In the genomic region with DNA sequence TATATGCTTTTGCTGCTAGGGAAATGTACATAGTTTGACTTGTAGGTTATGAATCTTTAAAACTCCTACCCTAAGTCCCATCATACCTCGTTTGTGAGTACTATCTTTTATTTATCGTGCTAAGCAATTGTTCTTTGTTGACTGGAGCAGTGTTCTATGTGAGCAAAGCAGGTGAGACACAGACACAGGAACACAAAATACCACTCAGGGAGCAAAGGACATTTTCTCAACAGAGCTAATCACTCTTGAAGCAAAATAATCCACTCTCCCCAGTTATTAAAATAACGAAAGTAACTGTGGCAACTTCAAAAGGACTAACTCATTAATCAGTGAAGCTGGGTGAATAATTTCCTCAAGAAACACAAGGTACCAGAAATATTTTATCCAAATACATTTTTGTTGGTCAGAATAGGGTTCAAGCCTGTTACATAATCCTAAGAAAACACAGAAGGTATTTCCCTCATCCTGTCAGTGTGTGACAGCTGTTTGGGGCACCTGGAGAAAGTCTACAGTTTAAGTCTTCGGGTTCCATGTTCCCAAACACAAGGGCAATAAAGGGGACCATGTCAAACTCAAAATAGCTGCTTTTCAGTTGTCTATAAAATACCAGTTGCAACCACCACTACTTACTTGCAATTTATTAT, we compare ENCODE assay signal across 14 cellular contexts.
DNase-seq lines count a peak whose midpoint lies in the region; ATAC-seq and TF ChIP-seq lines count a peak whose summit lies in the region.
"Had no signal": no experiment of that assay in that cellular context is flagged by ENCODE, and none has a peak within 500 bp of the region (broad histone marks: within the 10 kb centered on the region; RNA-seq: fewer than 3 reads in every experiment).

No MANE protein-coding gene starts in this region.

- no peak overlapping the region for H4K91ac ChIP-seq in IMR-90 (ENCODE audit: insufficient read depth, low read depth, low read length)

- no peak overlapping the region for H4K8ac ChIP-seq in IMR-90 (ENCODE audit: low read depth in 2 of 2, low read length in 2 of 2)

- no peak overlapping the region for H2BK20ac ChIP-seq in IMR-90 (ENCODE audit: low read depth, low read length)

- H3K36me3 Mint-ChIP-seq in activated B cell treated with CpG ODN at 0.5 μM for 24 hours (ENCODE audit: low read depth) (peaks cover 62% of the 10 kb centered on the region), memory B cell (peaks cover 3% of the 10 kb centered on the region)
- H3K36me3 Mint-ChIP-seq in stimulated activated memory B cell treated with anti-CD40 and anti-IgM and Interleukin-4, amounts not matched to agents 10 μg/mL and 1 μg/mL and 100 μg/mL, for 72 hours: peaks cover 5% of the 10 kb centered on the region
- peaks cover 5 to 53% (median 25%) of the 10 kb centered on the region in 3 donors for H3K36me3 Mint-ChIP-seq in CD8-positive, alpha-beta memory T cell
- peaks cover 37 to 45% of the 10 kb centered on the region in 2 donors for H3K36me3 Mint-ChIP-seq in CD4-positive, alpha-beta memory T cell

- H3K4me1 ChIP-seq in IMR-90 (ENCODE audit: control insufficient read depth, insufficient read depth, low read length) (peaks cover 17% of the 10 kb centered on the region), suprapubic skin (no peaks in the 10 kb centered on the region)
- H3K4me1 ChIP-seq in CD8-positive, alpha-beta memory T cell (ENCODE audit: insufficient read depth, low read length): no peaks in the 10 kb centered on the region
- no peaks in the 10 kb centered on the region for H3K4me1 ChIP-seq in CD4-positive, alpha-beta memory T cell (ENCODE audit: insufficient read depth, low read length)

- H3K56ac ChIP-seq in IMR-90 (ENCODE audit: extremely low read depth, insufficient read depth, low read length): no peak overlapping the region

- H3K9me3 Mint-ChIP-seq in activated B cell treated with CpG ODN at 0.5 μM for 24 hours (no peaks in the 10 kb centered on the region), memory B cell (no peaks in the 10 kb centered on the region)
- no peaks in the 10 kb centered on the region for H3K9me3 Mint-ChIP-seq in stimulated activated memory B cell treated with anti-CD40 and anti-IgM and Interleukin-4, amounts not matched to agents 10 μg/mL and 1 μg/mL and 100 μg/mL, for 72 hours
- H3K9me3 Mint-ChIP-seq in CD8-positive, alpha-beta memory T cell: no peaks in the 10 kb centered on the region
- H3K9me3 Mint-ChIP-seq in CD4-positive, alpha-beta memory T cell: peaks cover 0 to 2% (median 0%) of the 10 kb centered on the region in 8 donors

- dilution Hi-C loops in IMR-90 (cut with HindIII; ENCODE audit: low sequenced_read_pairs, unreplicated experiment): no loop called here

- TF ChIP-seq RAD21 in IMR-90 (IDR thresholded peaks at IDR 0.05; ENCODE audit: low read length): no peak

- no peak for TF ChIP-seq CTCF in IMR-90 (conservative IDR thresholded peaks at IDR 0.05; ENCODE audit: low read depth, low read length)
- TF ChIP-seq CTCF in activated B cell treated with CpG ODN at 0.5 μM for 24 hours (IDR thresholded peaks at IDR 0.05): no peak
- no peak for TF ChIP-seq CTCF in suprapubic skin (IDR thresholded peaks at IDR 0.05)

- POLR2A ChIA-PET in IMR-90 (lab: Charles Lee; ENCODE audit: unreplicated experiment) (no interaction called here), activated B cell treated with CpG ODN at 0.5 μM for 24 hours (lab: Charles Lee) (interaction anchor here (0.7 kb wide), 1 partner anchor 31 kb away, joined by 3 read pairs; no protein-coding TSS in a partner anchor)
- POLR2A ChIA-PET in CD8-positive, alpha-beta memory T cell (lab: Charles Lee): no interaction called here
- POLR2A ChIA-PET in CD4-positive, alpha-beta memory T cell (lab: Charles Lee; ENCODE audit: partially characterized antibody): no interaction called here

- H2BK5ac ChIP-seq in IMR-90 (ENCODE audit: low read depth, low read length, poor library complexity, severe bottlenecking): no peak overlapping the region

- no peaks in the 10 kb centered on the region for H3K9me3 ChIP-seq in IMR-90 (ENCODE audit: control insufficient read depth, insufficient read depth, low read length)
- H3K9me3 ChIP-seq in CD8-positive, alpha-beta memory T cell (ENCODE audit: low read length): no peaks in the 10 kb centered on the region
- no peaks in the 10 kb centered on the region for H3K9me3 ChIP-seq in CD4-positive, alpha-beta memory T cell (ENCODE audit: control insufficient read depth in 1 of 2, low read length in 2 of 2)
- H3K9me3 ChIP-seq in suprapubic skin: no peaks in the 10 kb centered on the region
- H3K9me3 ChIP-seq: BE2C had no signal

- no TSS peak for BruUV-seq in IMR-90 (replicated peaks; lab: Mats Ljungman, UMichigan)

- H2AK5ac ChIP-seq in IMR-90 (ENCODE audit: low read depth, low read length): no peak overlapping the region

- H3K4ac ChIP-seq in IMR-90 (ENCODE audit: low read depth, low read length): no peak overlapping the region

- ATAC-seq in IMR-90 (ENCODE audit: low read depth) (no peak), activated B cell treated with CpG ODN at 0.5 μM for 24 hours (ENCODE audit: low read depth) (no peak), memory B cell (ENCODE audit: low read depth) (no peak), Right ventricle myocardium inferior (no peak)
- ATAC-seq in stimulated activated memory B cell treated with anti-CD40 and anti-IgM and Interleukin-4, amounts not matched to agents 10 μg/mL and 1 μg/mL and 100 μg/mL, for 72 hours: no peak
- ATAC-seq: HCT116 had no signal

- H3K27ac Mint-ChIP-seq in activated B cell treated with CpG ODN at 0.5 μM for 24 hours (peak overlapping the region; percentile 16), memory B cell (peak overlapping the region; percentile 53)
- peak overlapping the region; percentile 58 for H3K27ac Mint-ChIP-seq in stimulated activated memory B cell treated with anti-CD40 and anti-IgM and Interleukin-4, amounts not matched to agents 10 μg/mL and 1 μg/mL and 100 μg/mL, for 72 hours
- H3K27ac Mint-ChIP-seq in CD8-positive, alpha-beta memory T cell: no peak overlapping the region
- peak overlapping the region in 1 of 7 donors; percentile 14 for H3K27ac Mint-ChIP-seq in CD4-positive, alpha-beta memory T cell

- H4K20me1 ChIP-seq in IMR-90 (ENCODE audit: insufficient read depth, low read length): no peaks in the 10 kb centered on the region

- CTCF ChIA-PET in IMR-90 (lab: Yijun Ruan, JAX) (no interaction called here), activated B cell treated with CpG ODN at 0.5 μM for 24 hours (lab: Charles Lee) (no interaction called here)
- CTCF ChIA-PET in CD8-positive, alpha-beta memory T cell (lab: Charles Lee): interaction anchor here (0.6 to 0.8 kb wide), 2 partner anchors 84 to 170 kb away, joined by 3 to 4 read pairs; no protein-coding TSS in a partner anchor
- CTCF ChIA-PET in CD4-positive, alpha-beta memory T cell (lab: Charles Lee; ENCODE audit: partially characterized antibody): no interaction called here

- TF ChIP-seq POLR2A in IMR-90 (IDR thresholded peaks at IDR 0.05; ENCODE audit: low read depth, low read length): no peak
- TF ChIP-seq POLR2A in suprapubic skin (IDR thresholded peaks at IDR 0.05): no peak

- 0 out of 2 replicates have a peak overlapping the region, but pooled peaks have one; percentile 69 for H3K18ac ChIP-seq in IMR-90 (ENCODE audit: low read depth, low read length)

- TF ChIP-seq EP300 in suprapubic skin (IDR thresholded peaks at IDR 0.05): no peak

- no peak overlapping the region for H3K4me2 ChIP-seq in IMR-90 (ENCODE audit: low read depth, low read length)
- H3K4me2 ChIP-seq: PC-9 had no signal

- in situ Hi-C loops in IMR-90 (cut with MboI; ENCODE audit: low sequenced_read_pairs): no loop called here

- H3K9ac ChIP-seq in IMR-90 (ENCODE audit: low read depth, low read length): no peak overlapping the region

- peak overlapping the region; percentile 72; the same call in 1 of the 2 replicates for H4K5ac ChIP-seq in IMR-90 (ENCODE audit: low read depth, low read length)

- H3K4me3 ChIP-seq in IMR-90 (ENCODE audit: insufficient read depth, low read depth, low read length) (no peak overlapping the region), suprapubic skin (no peak overlapping the region)
- no peak overlapping the region for H3K4me3 ChIP-seq in CD8-positive, alpha-beta memory T cell (ENCODE audit: low read length)
- H3K4me3 ChIP-seq in CD4-positive, alpha-beta memory T cell (ENCODE audit: low read length in 2 of 2): no peak overlapping the region
- H3K4me3 ChIP-seq: PC-9 had no signal

- peak overlapping the region; percentile 77; the same call in 1 of the 3 replicates for H2BK15ac ChIP-seq in IMR-90 (ENCODE audit: low read depth, low read length)

- H3K27ac ChIP-seq in IMR-90 (ENCODE audit: insufficient read depth, low read length): no peak overlapping the region
- H3K27ac ChIP-seq in CD8-positive, alpha-beta memory T cell (ENCODE audit: low read depth, low read length): no peak overlapping the region
- no peak overlapping the region for H3K27ac ChIP-seq in CD4-positive, alpha-beta memory T cell (ENCODE audit: low read depth, low read length)
- H3K27ac ChIP-seq in suprapubic skin: no peak overlapping the region
- H3K27ac ChIP-seq: PC-9 had no signal

- H3K4me3 Mint-ChIP-seq in activated B cell treated with CpG ODN at 0.5 μM for 24 hours (no peak overlapping the region), memory B cell (no peak overlapping the region)
- H3K4me3 Mint-ChIP-seq in stimulated activated memory B cell treated with anti-CD40 and anti-IgM and Interleukin-4, amounts not matched to agents 10 μg/mL and 1 μg/mL and 100 μg/mL, for 72 hours: no peak overlapping the region
- H3K4me3 Mint-ChIP-seq in CD8-positive, alpha-beta memory T cell: no peak overlapping the region
- H3K4me3 Mint-ChIP-seq in CD4-positive, alpha-beta memory T cell: no peak overlapping the region

- no peak overlapping the region; the same call in 1 of the 2 replicates for H2BK120ac ChIP-seq in IMR-90 (ENCODE audit: low read depth, low read length)

- H2AK9ac ChIP-seq in IMR-90 (replicated peaks; ENCODE audit: low read depth, low read length, poor library complexity): no peak overlapping the region

- no peak overlapping the region for H3K14ac ChIP-seq in IMR-90 (replicated peaks; ENCODE audit: low read depth, low read length)

- DNase-seq in IMR-90: no peak
- DNase-seq in activated B cell treated with CpG ODN at 0.5 μM for 24 hours: no peak
- no peak for DNase-seq in memory B cell (ENCODE audit: low spot score in 2 of 2)
- DNase-seq in CD8-positive, alpha-beta memory T cell: no peak
- DNase-seq in CD4-positive, alpha-beta memory T cell: no peak
- DNase-seq in suprapubic skin (ENCODE audit: low spot score in 2 of 2): no peak
- DNase-seq in Right ventricle myocardium inferior (ENCODE audit: missing footprints): no peak
- DNase-seq: BE2C, NCI-H1436, NCI-H2081, NCI-H510A treated with DMSO at 0.1 percent for 48 hours, PC-9 had no signal

- H3K27me3 ChIP-seq in IMR-90 (ENCODE audit: control insufficient read depth, insufficient read depth, low read length): no peaks in the 10 kb centered on the region
- H3K27me3 ChIP-seq in CD8-positive, alpha-beta memory T cell (ENCODE audit: insufficient read depth, low read length, poor library complexity, severe bottlenecking): no peaks in the 10 kb centered on the region
- H3K27me3 ChIP-seq in CD4-positive, alpha-beta memory T cell (ENCODE audit: insufficient read depth, low read length): no peaks in the 10 kb centered on the region
- no peaks in the 10 kb centered on the region for H3K27me3 ChIP-seq in suprapubic skin
- H3K27me3 ChIP-seq: BE2C had no signal

- peaks cover 4% of the 10 kb centered on the region; the same call in 1 of the 2 replicates for H3K9me1 ChIP-seq in IMR-90 (ENCODE audit: insufficient read depth, low read length)

- H3K79me1 ChIP-seq in IMR-90 (ENCODE audit: low read depth in 1 of 2, low read length in 2 of 2): peaks cover 9 to 11% of the 10 kb centered on the region in 2 experiments; a peak in 2 of 4 replicates

- intact Hi-C loops in IMR-90 (cut with micrococcal nuclease) (no loop called here), activated B cell treated with CpG ODN at 0.5 μM for 24 hours (cut with micrococcal nuclease) (no loop called here), Right ventricle myocardium inferior (cut with DNase I) (no loop called here)
- intact Hi-C loops in CD4-positive, alpha-beta memory T cell (cut with micrococcal nuclease): no loop called here

- H3K27me3 Mint-ChIP-seq in activated B cell treated with CpG ODN at 0.5 μM for 24 hours: no peaks in the 10 kb centered on the region
- H3K27me3 Mint-ChIP-seq in memory B cell: no peaks in the 10 kb centered on the region
- no peaks in the 10 kb centered on the region for H3K27me3 Mint-ChIP-seq in stimulated activated memory B cell treated with anti-CD40 and anti-IgM and Interleukin-4, amounts not matched to agents 10 μg/mL and 1 μg/mL and 100 μg/mL, for 72 hours
- no peaks in the 10 kb centered on the region for H3K27me3 Mint-ChIP-seq in CD8-positive, alpha-beta memory T cell
- no peaks in the 10 kb centered on the region for H3K27me3 Mint-ChIP-seq in CD4-positive, alpha-beta memory T cell

- no peaks in the 10 kb centered on the region for H3K36me3 ChIP-seq in IMR-90 (ENCODE audit: control insufficient read depth, insufficient read depth, low read length)
- no peaks in the 10 kb centered on the region for H3K36me3 ChIP-seq in CD8-positive, alpha-beta memory T cell (ENCODE audit: insufficient read depth, low read length)
- no peaks in the 10 kb centered on the region for H3K36me3 ChIP-seq in CD4-positive, alpha-beta memory T cell (ENCODE audit: insufficient read depth, low read length)
- H3K36me3 ChIP-seq in suprapubic skin: no peaks in the 10 kb centered on the region
- H3K36me3 ChIP-seq: BE2C had no signal

- WGBS in IMR-90 (ENCODE audit: extremely low coverage in 2 of 2, insufficient read length in 1 of 2), 2 experiments: no CpG with 5 or more reads among the region's 4 CpGs
- WGBS in suprapubic skin: 92% methylated on average over 4 of the region's 4 CpGs

- H2AFZ ChIP-seq in IMR-90 (replicated peaks; ENCODE audit: low read length, poor library complexity): no peak overlapping the region
- H2AFZ ChIP-seq: PC-9 had no signal

- H3K4me1 Mint-ChIP-seq in activated B cell treated with CpG ODN at 0.5 μM for 24 hours (peaks cover 24% of the 10 kb centered on the region), memory B cell (peaks cover 4% of the 10 kb centered on the region)
- H3K4me1 Mint-ChIP-seq in stimulated activated memory B cell treated with anti-CD40 and anti-IgM and Interleukin-4, amounts not matched to agents 10 μg/mL and 1 μg/mL and 100 μg/mL, for 72 hours: peaks cover 13% of the 10 kb centered on the region
- peaks cover 3 to 20% (median 19%) of the 10 kb centered on the region in 3 donors for H3K4me1 Mint-ChIP-seq in CD8-positive, alpha-beta memory T cell
- peaks cover 5 to 13% (median 10%) of the 10 kb centered on the region in 4 donors for H3K4me1 Mint-ChIP-seq in CD4-positive, alpha-beta memory T cell

- no peak overlapping the region for H3K23ac ChIP-seq in IMR-90 (ENCODE audit: low read depth, low read length)

Comparison
In these comparisons a context has a peak if more than half of its experiments do, and no peak if none do; other contexts are left out.
1. H3K27ac Mint-ChIP-seq: peak in activated B cell treated with CpG ODN at 0.5 μM for 24 hours (single experiment), memory B cell (single experiment) and stimulated activated memory B cell treated with anti-CD40 and anti-IgM and Interleukin-4, amounts not matched to agents 10 μg/mL and 1 μg/mL and 100 μg/mL, for 72 hours (single experiment); none in CD8-positive, alpha-beta memory T cell (0 of 8).